ENCODE assay signal across 19 cellular contexts in genomic region chr1:186306533-186306932, GRCh38. TPM values are rescaled to one million over a fixed set of nuclear protein-coding genes. Genes with fewer than 3 reads are reported as not detected.
DNase-seq lines count a peak whose midpoint lies in the region; ATAC-seq and TF ChIP-seq lines count a peak whose summit lies in the region.
"Had no signal": no experiment of that assay in that cellular context is flagged by ENCODE, and none has a peak within 500 bp of the region (broad histone marks: within the 10 kb centered on the region; RNA-seq: fewer than 3 reads in every experiment).

No MANE protein-coding gene starts in this region.

- H3K27ac ChIP-seq in CD4-positive, CD25-positive, alpha-beta regulatory T cell (ENCODE audit: insufficient read depth, low read length, poor library complexity, severe bottlenecking): peak overlapping the region; percentile 68
- no peak overlapping the region for H3K27ac ChIP-seq in GM23338 (ENCODE audit: low read depth)
- H3K27ac ChIP-seq: 22Rv1, BLaER1 had no signal

- no peaks in the 10 kb centered on the region for H3F3A ChIP-seq in GM23338 (replicated peaks; ENCODE audit: low read depth)

- H3K27ac Mint-ChIP-seq in activated CD4-positive, alpha-beta T cell treated with anti-CD3 and anti-CD28 coated beads for 36 hours: peak overlapping the region; percentile 88
- peak overlapping the region; percentile 67 to 99 (median 92) for H3K27ac Mint-ChIP-seq in CD4-positive, CD25-positive, alpha-beta regulatory T cell
- H3K27ac Mint-ChIP-seq in T-helper 2 cell treated with Interferon-gamma antibody and Interleukin-4, amounts not matched to agents 5 μg/mL and 100 μg/mL, for 36 hours: peak overlapping the region; percentile 93
- H3K27ac Mint-ChIP-seq in activated naive CD8-positive, alpha-beta T cell treated with anti-CD3 and anti-CD28 coated beads for 36 hours: peak overlapping the region; percentile 53
- no peak overlapping the region for H3K27ac Mint-ChIP-seq in GM23338

- peaks cover 21% of the 10 kb centered on the region for H3K36me3 Mint-ChIP-seq in activated CD4-positive, alpha-beta T cell treated with anti-CD3 and anti-CD28 coated beads for 36 hours (ENCODE audit: low read depth)
- H3K36me3 Mint-ChIP-seq in CD4-positive, CD25-positive, alpha-beta regulatory T cell: peaks cover 13% of the 10 kb centered on the region
- H3K36me3 Mint-ChIP-seq in T-helper 2 cell treated with Interferon-gamma antibody and Interleukin-4, amounts not matched to agents 5 μg/mL and 100 μg/mL, for 36 hours (ENCODE audit: low read depth): peaks cover 18% of the 10 kb centered on the region
- peaks cover 6% of the 10 kb centered on the region for H3K36me3 Mint-ChIP-seq in activated naive CD8-positive, alpha-beta T cell treated with anti-CD3 and anti-CD28 coated beads for 36 hours
- no peaks in the 10 kb centered on the region for H3K36me3 Mint-ChIP-seq in GM23338 (ENCODE audit: low read depth)

- POLR2A ChIA-PET in activated CD4-positive, alpha-beta T cell treated with anti-CD3 and anti-CD28 coated beads for 36 hours (lab: Charles Lee): no interaction called here

- intact Hi-C loops in activated CD4-positive, alpha-beta T cell treated with anti-CD3 and anti-CD28 coated beads for 36 hours (cut with DNase I, micrococcal nuclease): loop anchor here (5.0 to 10.0 kb wide), 2 partner anchors 34 to 1552 kb away; partner anchors contain the start of gene EDEM3 (in 1 of the 2)
- intact Hi-C loops in mucosa of descending colon (cut with DNase I, micrococcal nuclease): no loop called here

- no peak for TF ChIP-seq CTCF in GM23338 (conservative IDR thresholded peaks at IDR 0.05; ENCODE audit: low read depth in 2 of 2)
- TF ChIP-seq CTCF in mucosa of descending colon (IDR thresholded peaks at IDR 0.05): no peak

- H3K9me2 ChIP-seq in GM23338 (ENCODE audit: insufficient read depth): no peaks in the 10 kb centered on the region

- H4K20me1 ChIP-seq in GM23338 (replicated peaks; ENCODE audit: insufficient read depth): peaks cover 4% of the 10 kb centered on the region; the same call in 1 of the 2 replicates
- H4K20me1 ChIP-seq: BLaER1 had no signal

- peaks cover 2% of the 10 kb centered on the region for H3K9me3 Mint-ChIP-seq in activated CD4-positive, alpha-beta T cell treated with anti-CD3 and anti-CD28 coated beads for 36 hours (ENCODE audit: low read depth)
- no peaks in the 10 kb centered on the region for H3K9me3 Mint-ChIP-seq in CD4-positive, CD25-positive, alpha-beta regulatory T cell
- peaks cover 5% of the 10 kb centered on the region for H3K9me3 Mint-ChIP-seq in T-helper 2 cell treated with Interferon-gamma antibody and Interleukin-4, amounts not matched to agents 5 μg/mL and 100 μg/mL, for 36 hours
- peaks cover 2% of the 10 kb centered on the region for H3K9me3 Mint-ChIP-seq in activated naive CD8-positive, alpha-beta T cell treated with anti-CD3 and anti-CD28 coated beads for 36 hours
- H3K9me3 Mint-ChIP-seq in GM23338: no peaks in the 10 kb centered on the region

- peak overlapping the region; percentile 56 for H3K4me3 ChIP-seq in CD4-positive, CD25-positive, alpha-beta regulatory T cell (ENCODE audit: low read depth, low read length)
- no peak overlapping the region for H3K4me3 ChIP-seq in GM23338
- H3K4me3 ChIP-seq in mucosa of descending colon: no peak overlapping the region
- H3K4me3 ChIP-seq: BLaER1, GM12878, HAP-1 had no signal

- ATAC-seq in activated CD4-positive, alpha-beta T cell treated with anti-CD3 and anti-CD28 coated beads for 36 hours: no peak
- peak; percentile 33 to 35 for ATAC-seq in CD4-positive, CD25-positive, alpha-beta regulatory T cell (ENCODE audit: low read depth in 2 of 2)
- ATAC-seq in GM23338 (no peak), mucosa of descending colon (no peak)
- ATAC-seq: GM12878 had no signal

- H3K27me3 ChIP-seq in CD4-positive, CD25-positive, alpha-beta regulatory T cell (ENCODE audit: control insufficient read depth, insufficient read depth, low read length): no peaks in the 10 kb centered on the region
- H3K27me3 ChIP-seq in GM23338 (ENCODE audit: insufficient read depth): no peaks in the 10 kb centered on the region
- H3K27me3 ChIP-seq: BLaER1 had no signal

- no peak for DNase-seq in activated CD4-positive, alpha-beta T cell treated with anti-CD3 and anti-CD28 coated beads for 36 hours
- no peak for DNase-seq in activated CD4-positive, alpha-beta T cell treated with anti-CD3 and anti-CD28 coated beads, Interleukin-2, amount 50 U/mL, for 1 hour
- peak in 1 of 3 donors; percentile 86 for DNase-seq in CD4-positive, CD25-positive, alpha-beta regulatory T cell
- DNase-seq in T-helper 2 cell treated with Interferon-gamma antibody and Interleukin-4, amounts not matched to agents 5 μg/mL and 100 μg/mL, for 36 hours (ENCODE audit: low spot score): no peak
- no peak for DNase-seq in activated naive CD8-positive, alpha-beta T cell treated with anti-CD3 and anti-CD28 coated beads for 36 hours
- no peak for DNase-seq in GM23338 (ENCODE audit: low spot score)
- DNase-seq in mucosa of descending colon: no peak
- DNase-seq in NAMALWA (ENCODE audit: low spot score): no peak
- DNase-seq: DMS79, Kasumi-1, NCI-H1417, NCI-H2029, NCI-H510A treated with DMSO at 0.1 percent for 48 hours, SHP77 treated with DMSO at 0.1 percent for 48 hours had no signal

- no peaks in the 10 kb centered on the region for H3K79me2 ChIP-seq in GM23338 (replicated peaks; ENCODE audit: insufficient read depth)

- H3K36me3 ChIP-seq in CD4-positive, CD25-positive, alpha-beta regulatory T cell (ENCODE audit: control insufficient read depth, insufficient read depth, low read length): peaks cover 5% of the 10 kb centered on the region
- H3K36me3 ChIP-seq in GM23338 (ENCODE audit: insufficient read depth) (no peaks in the 10 kb centered on the region), mucosa of descending colon (ENCODE audit: low read depth) (no peaks in the 10 kb centered on the region)

- CTCF ChIA-PET in activated CD4-positive, alpha-beta T cell treated with anti-CD3 and anti-CD28 coated beads for 36 hours (lab: Charles Lee): interaction anchor here (1.0 to 3.9 kb wide), 3 partner anchors 12 to 28 kb away, joined by 3 to 32 read pairs (median 17); partner anchors contain the start of gene PRG4

- no peaks in the 10 kb centered on the region for H3K9me3 ChIP-seq in CD4-positive, CD25-positive, alpha-beta regulatory T cell (ENCODE audit: control insufficient read depth in 2 of 2, low read length in 2 of 2)
- H3K9me3 ChIP-seq in mucosa of descending colon: no peaks in the 10 kb centered on the region
- H3K9me3 ChIP-seq: BLaER1, HAP-1 had no signal

- H3K4me1 ChIP-seq in CD4-positive, CD25-positive, alpha-beta regulatory T cell (ENCODE audit: control insufficient read depth, insufficient read depth, low read length, poor library complexity, severe bottlenecking): peaks cover 59% of the 10 kb centered on the region
- no peaks in the 10 kb centered on the region for H3K4me1 ChIP-seq in GM23338 (ENCODE audit: insufficient read depth)
- no peaks in the 10 kb centered on the region for H3K4me1 ChIP-seq in mucosa of descending colon (ENCODE audit: low read depth)
- H3K4me1 ChIP-seq: BLaER1, HAP-1 had no signal

- H3K4me3 Mint-ChIP-seq in activated CD4-positive, alpha-beta T cell treated with anti-CD3 and anti-CD28 coated beads for 36 hours: no peak overlapping the region
- H3K4me3 Mint-ChIP-seq in CD4-positive, CD25-positive, alpha-beta regulatory T cell: peak overlapping the region; percentile 40 to 77 (median 67)
- H3K4me3 Mint-ChIP-seq in T-helper 2 cell treated with Interferon-gamma antibody and Interleukin-4, amounts not matched to agents 5 μg/mL and 100 μg/mL, for 36 hours: peak overlapping the region; percentile 68
- H3K4me3 Mint-ChIP-seq in activated naive CD8-positive, alpha-beta T cell treated with anti-CD3 and anti-CD28 coated beads for 36 hours: no peak overlapping the region
- H3K4me3 Mint-ChIP-seq in GM23338: no peak overlapping the region

- H3K4me1 Mint-ChIP-seq in activated CD4-positive, alpha-beta T cell treated with anti-CD3 and anti-CD28 coated beads for 36 hours: peaks cover 53% of the 10 kb centered on the region
- H3K4me1 Mint-ChIP-seq in CD4-positive, CD25-positive, alpha-beta regulatory T cell: peaks cover 19 to 61% (median 38%) of the 10 kb centered on the region in 4 donors
- peaks cover 42% of the 10 kb centered on the region for H3K4me1 Mint-ChIP-seq in T-helper 2 cell treated with Interferon-gamma antibody and Interleukin-4, amounts not matched to agents 5 μg/mL and 100 μg/mL, for 36 hours (ENCODE audit: low read depth)
- H3K4me1 Mint-ChIP-seq in activated naive CD8-positive, alpha-beta T cell treated with anti-CD3 and anti-CD28 coated beads for 36 hours: peaks cover 29% of the 10 kb centered on the region
- no peaks in the 10 kb centered on the region for H3K4me1 Mint-ChIP-seq in GM23338

- no peaks in the 10 kb centered on the region for H3K27me3 Mint-ChIP-seq in activated CD4-positive, alpha-beta T cell treated with anti-CD3 and anti-CD28 coated beads for 36 hours
- H3K27me3 Mint-ChIP-seq in CD4-positive, CD25-positive, alpha-beta regulatory T cell: no peaks in the 10 kb centered on the region
- H3K27me3 Mint-ChIP-seq in T-helper 2 cell treated with Interferon-gamma antibody and Interleukin-4, amounts not matched to agents 5 μg/mL and 100 μg/mL, for 36 hours (ENCODE audit: low read depth): no peaks in the 10 kb centered on the region
- no peaks in the 10 kb centered on the region for H3K27me3 Mint-ChIP-seq in activated naive CD8-positive, alpha-beta T cell treated with anti-CD3 and anti-CD28 coated beads for 36 hours
- H3K27me3 Mint-ChIP-seq in GM23338 (ENCODE audit: insufficient read depth, low read depth, poor library complexity): no peaks in the 10 kb centered on the region

- no peak overlapping the region for H2AFZ ChIP-seq in GM23338

- no peak overlapping the region for H3K4me2 ChIP-seq in GM23338
- H3K4me2 ChIP-seq: BLaER1 had no signal

TF ChIP-seq in GM23338, 12 proteins besides CTCF, POLR2A, EP300 and RAD21 (continues in another document):
- no peak for TF ChIP-seq EZH2phosphoT487 (IDR thresholded peaks at IDR 0.05; ENCODE audit: unreplicated experiment)
- TF ChIP-seq STAT1 (IDR thresholded peaks at IDR 0.05; ENCODE audit: unreplicated experiment): no peak
- TF ChIP-seq ZNF331 (CRISPR knock-in tag; IDR thresholded peaks at IDR 0.05; ENCODE audit: low read depth): no peak
- TF ChIP-seq NANOG (IDR thresholded peaks at IDR 0.05; ENCODE audit: borderline replicate concordance): no peak
- TF ChIP-seq EZH2 (IDR thresholded peaks at IDR 0.05; ENCODE audit: low read depth, unreplicated experiment): no peak
- TF ChIP-seq JUNB (IDR thresholded peaks at IDR 0.05; ENCODE audit: unreplicated experiment): no peak
- TF ChIP-seq POLR2AphosphoS5 (IDR thresholded peaks at IDR 0.05; ENCODE audit: low read depth): no peak

RNA-seq across cellular contexts. Expression of gene PRG4, which starts 10.5 kb away (rescaled TPM):
- 1 to 10 TPM; 7.0 to 8.5 TPM for total RNA-seq in activated CD4-positive, alpha-beta T cell treated with anti-CD3 and anti-CD28 coated beads for 36 hours
- 3.4 TPM for total RNA-seq in CD4-positive, CD25-positive, alpha-beta regulatory T cell
- under 1 TPM; 0.21 to 0.95 (median 0.50) TPM for polyA plus RNA-seq in CD4-positive, CD25-positive, alpha-beta regulatory T cell
- not detected for total RNA-seq in activated naive CD8-positive, alpha-beta T cell treated with anti-CD3 and anti-CD28 coated beads for 36 hours
- 0.07 TPM in 1 of 2 replicates, not detected in the other for total RNA-seq in GM23338 (2014; rRNA removed; shearing (Covaris generic))
- 0.11 and 0.12 TPM in 2 replicates for polyA plus RNA-seq in GM23338 (2016; fragmentation: Nextera tagmentation; extraction: Ambion mirVana)
- total RNA-seq in mucosa of descending colon: under 1 TPM in 2 of 3 donors, not detected in 1; 0.10 to 0.32 TPM
- total RNA-seq: G401 had no signal

Comparison
In these comparisons a context has a peak if more than half of its experiments do, and no peak if none do; other contexts are left out.
1. ATAC-seq: peak in CD4-positive, CD25-positive, alpha-beta regulatory T cell (2 of 2); none in activated CD4-positive, alpha-beta T cell treated with anti-CD3 and anti-CD28 coated beads for 36 hours (single experiment), GM23338 (single experiment) and mucosa of descending colon (single experiment).
2. H3K4me3 Mint-ChIP-seq: peak in CD4-positive, CD25-positive, alpha-beta regulatory T cell (4 of 4) and T-helper 2 cell treated with Interferon-gamma antibody and Interleukin-4, amounts not matched to agents 5 μg/mL and 100 μg/mL, for 36 hours (single experiment); none in activated CD4-positive, alpha-beta T cell treated with anti-CD3 and anti-CD28 coated beads for 36 hours (single experiment), activated naive CD8-positive, alpha-beta T cell treated with anti-CD3 and anti-CD28 coated beads for 36 hours (single experiment) and GM23338 (single experiment).
3. intact Hi-C loops: an anchor here in activated CD4-positive, alpha-beta T cell treated with anti-CD3 and anti-CD28 coated beads for 36 hours (5.0 to 10.0 kb wide); none called in mucosa of descending colon.